Comparison of ENCODE assay signal across 8 cellular contexts in genomic region chr17:50507871-50508572, GRCh38. TPM values are rescaled to one million over a fixed set of nuclear protein-coding genes. Genes with fewer than 3 reads are reported as not detected.
A peak's percentile ranks its signal among the peaks of the same experiment; 100 is the strongest.
DNase-seq lines count a peak whose midpoint lies in the region; ATAC-seq and TF ChIP-seq lines count a peak whose summit lies in the region.

Gene MYCBPAP (plus strand): TSS chr17:50508439. CDS start chr17:50508675, 236 bp downstream.

- no peaks in the 10 kb centered on the region for H3K9me3 ChIP-seq in breast epithelium

- intact Hi-C loops in breast epithelium (cut with DNase I; ENCODE audit: low total_unique reads) = no loop called here

- no peak for TF ChIP-seq POLR2A in breast epithelium (IDR thresholded peaks at IDR 0.05)

- peak within 1 kb of the TSS; percentile 87 to 93 for H3K27ac ChIP-seq in breast epithelium
- H3K27ac ChIP-seq in skin epidermis = peak within 1 kb of the TSS in 20 of 21 experiments; percentile 66 to 94 (median 72)

- DNase-seq in GM12864 (ENCODE audit: low read depth) (peak; percentile 31), LNCaP clone FGC (ENCODE audit: low read depth) (no peak), breast epithelium (ENCODE audit: low spot score in 2 of 2) (peak; percentile 60 to 75), iPS-NIHi11 (ENCODE audit: low spot score) (peak; percentile 94), A172 (ENCODE audit: low spot score) (no peak)

- no peak for ATAC-seq in HG03571 (IDR thresholded peaks at IDR 0.05; ENCODE audit: unreplicated experiment)

- peak within 1 kb of the TSS; percentile 57 for H3K4me3 ChIP-seq in GM12864 (ENCODE audit: low read depth, low read length)
- no peak within 1 kb of the TSS for H3K4me3 ChIP-seq in LNCaP clone FGC (ENCODE audit: low read depth, low read length)
- H3K4me3 ChIP-seq in WI38 (ENCODE audit: low read depth, low read length) = peak within 1 kb of the TSS; percentile 51
- H3K4me3 ChIP-seq in breast epithelium = peak within 1 kb of the TSS; percentile 54 to 92 (median 76)
- H3K4me3 ChIP-seq in skin epidermis = peak within 1 kb of the TSS; percentile 42 to 66 (median 52)

- H3K27me3 ChIP-seq in breast epithelium = no peaks in the 10 kb centered on the region

- H3K36me3 ChIP-seq in breast epithelium = no peaks in the 10 kb centered on the region

- TF ChIP-seq CTCF in GM12864 (IDR thresholded peaks at IDR 0.05; ENCODE audit: low read depth, low read length, missing control alignments) (peak; percentile 15), LNCaP clone FGC (IDR thresholded peaks at IDR 0.05; ENCODE audit: control insufficient read depth, extremely low read depth, insufficient read depth) (0 out of 2 replicates have a peak, but pooled peaks have one; percentile 5), WI38 (IDR thresholded peaks at IDR 0.05; ENCODE audit: low read depth, low read length) (no peak), breast epithelium (IDR thresholded peaks at IDR 0.05) (no peak)

- no peaks in the 10 kb centered on the region for H3K4me1 ChIP-seq in breast epithelium

RNA-seq across cellular contexts. Expression of gene MYCBPAP, which starts in this region (rescaled TPM):
- total RNA-seq in breast epithelium = 1 to 10 TPM in 2 of 3 donors, under 1 TPM in 1; 0.66 to 1.9 (median 1.3) TPM
- not detected in 2 replicates for total RNA-seq in A172 (2014; rRNA removed; shearing (Covaris generic))

Comparison
In these comparisons a context has a peak if more than half of its experiments do, and no peak if none do; other contexts are left out.
1. DNase-seq: peak in GM12864 (single experiment), breast epithelium (2 of 2) and iPS-NIHi11 (single experiment); none in LNCaP clone FGC (single experiment) and A172 (single experiment).
2. CTCF ChIP-seq: peak in GM12864 (single experiment) and LNCaP clone FGC (single experiment); none in WI38 (single experiment) and breast epithelium (0 of 3).